ENCODE assay signal across 2 cellular contexts in the genomic region with DNA sequence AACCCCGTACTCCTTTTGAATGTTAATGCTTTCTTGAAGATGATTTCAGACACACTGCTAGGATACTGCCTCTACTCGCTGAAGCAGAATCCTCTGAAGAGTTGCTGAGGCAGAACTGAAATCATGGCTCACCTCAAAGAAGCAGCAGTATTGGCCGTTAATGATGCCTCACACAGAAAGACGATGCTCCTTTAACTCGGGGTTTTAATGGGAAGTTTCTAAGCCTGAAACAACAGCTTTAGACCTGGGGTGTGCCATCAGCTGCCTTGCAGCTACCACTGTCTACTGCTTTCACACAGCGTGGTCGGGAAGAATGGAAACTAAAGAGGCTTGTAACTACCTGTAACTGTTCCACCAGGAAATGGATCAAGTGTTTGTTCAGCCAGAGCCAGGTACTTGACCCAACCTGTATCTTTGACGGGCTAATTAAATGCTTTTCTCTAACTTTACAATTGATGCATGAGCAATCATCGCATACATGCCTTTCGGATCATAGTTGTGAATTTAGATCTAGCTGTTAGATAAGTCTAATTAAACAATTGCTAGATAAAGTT.
TF ChIP-seq lines count a peak whose summit lies in the region.

A gene (plus strand): TSS at position 86 of the 554 bp plus-strand sequence. CDS start 8,440 bp downstream, outside the sequence.

TF ChIP-seq in GM23338, 12 proteins besides CTCF, POLR2A, EP300 and RAD21 (continues in another document):
- TF ChIP-seq EZH2 (IDR thresholded peaks at IDR 0.05; ENCODE audit: low read depth, unreplicated experiment) (no peak), ZNF114 (CRISPR knock-in tag; IDR thresholded peaks at IDR 0.05) (no peak), NANOG (IDR thresholded peaks at IDR 0.05; ENCODE audit: borderline replicate concordance) (no peak), POLR2AphosphoS5 (IDR thresholded peaks at IDR 0.05; ENCODE audit: low read depth) (no peak), CREB1 (CRISPR knock-in tag; IDR thresholded peaks at IDR 0.05; ENCODE audit: low read depth) (no peak), EZH2phosphoT487 (IDR thresholded peaks at IDR 0.05; ENCODE audit: unreplicated experiment) (no peak), STAT1 (IDR thresholded peaks at IDR 0.05; ENCODE audit: unreplicated experiment) (no peak)
- TF ChIP-seq, protein P1, sequence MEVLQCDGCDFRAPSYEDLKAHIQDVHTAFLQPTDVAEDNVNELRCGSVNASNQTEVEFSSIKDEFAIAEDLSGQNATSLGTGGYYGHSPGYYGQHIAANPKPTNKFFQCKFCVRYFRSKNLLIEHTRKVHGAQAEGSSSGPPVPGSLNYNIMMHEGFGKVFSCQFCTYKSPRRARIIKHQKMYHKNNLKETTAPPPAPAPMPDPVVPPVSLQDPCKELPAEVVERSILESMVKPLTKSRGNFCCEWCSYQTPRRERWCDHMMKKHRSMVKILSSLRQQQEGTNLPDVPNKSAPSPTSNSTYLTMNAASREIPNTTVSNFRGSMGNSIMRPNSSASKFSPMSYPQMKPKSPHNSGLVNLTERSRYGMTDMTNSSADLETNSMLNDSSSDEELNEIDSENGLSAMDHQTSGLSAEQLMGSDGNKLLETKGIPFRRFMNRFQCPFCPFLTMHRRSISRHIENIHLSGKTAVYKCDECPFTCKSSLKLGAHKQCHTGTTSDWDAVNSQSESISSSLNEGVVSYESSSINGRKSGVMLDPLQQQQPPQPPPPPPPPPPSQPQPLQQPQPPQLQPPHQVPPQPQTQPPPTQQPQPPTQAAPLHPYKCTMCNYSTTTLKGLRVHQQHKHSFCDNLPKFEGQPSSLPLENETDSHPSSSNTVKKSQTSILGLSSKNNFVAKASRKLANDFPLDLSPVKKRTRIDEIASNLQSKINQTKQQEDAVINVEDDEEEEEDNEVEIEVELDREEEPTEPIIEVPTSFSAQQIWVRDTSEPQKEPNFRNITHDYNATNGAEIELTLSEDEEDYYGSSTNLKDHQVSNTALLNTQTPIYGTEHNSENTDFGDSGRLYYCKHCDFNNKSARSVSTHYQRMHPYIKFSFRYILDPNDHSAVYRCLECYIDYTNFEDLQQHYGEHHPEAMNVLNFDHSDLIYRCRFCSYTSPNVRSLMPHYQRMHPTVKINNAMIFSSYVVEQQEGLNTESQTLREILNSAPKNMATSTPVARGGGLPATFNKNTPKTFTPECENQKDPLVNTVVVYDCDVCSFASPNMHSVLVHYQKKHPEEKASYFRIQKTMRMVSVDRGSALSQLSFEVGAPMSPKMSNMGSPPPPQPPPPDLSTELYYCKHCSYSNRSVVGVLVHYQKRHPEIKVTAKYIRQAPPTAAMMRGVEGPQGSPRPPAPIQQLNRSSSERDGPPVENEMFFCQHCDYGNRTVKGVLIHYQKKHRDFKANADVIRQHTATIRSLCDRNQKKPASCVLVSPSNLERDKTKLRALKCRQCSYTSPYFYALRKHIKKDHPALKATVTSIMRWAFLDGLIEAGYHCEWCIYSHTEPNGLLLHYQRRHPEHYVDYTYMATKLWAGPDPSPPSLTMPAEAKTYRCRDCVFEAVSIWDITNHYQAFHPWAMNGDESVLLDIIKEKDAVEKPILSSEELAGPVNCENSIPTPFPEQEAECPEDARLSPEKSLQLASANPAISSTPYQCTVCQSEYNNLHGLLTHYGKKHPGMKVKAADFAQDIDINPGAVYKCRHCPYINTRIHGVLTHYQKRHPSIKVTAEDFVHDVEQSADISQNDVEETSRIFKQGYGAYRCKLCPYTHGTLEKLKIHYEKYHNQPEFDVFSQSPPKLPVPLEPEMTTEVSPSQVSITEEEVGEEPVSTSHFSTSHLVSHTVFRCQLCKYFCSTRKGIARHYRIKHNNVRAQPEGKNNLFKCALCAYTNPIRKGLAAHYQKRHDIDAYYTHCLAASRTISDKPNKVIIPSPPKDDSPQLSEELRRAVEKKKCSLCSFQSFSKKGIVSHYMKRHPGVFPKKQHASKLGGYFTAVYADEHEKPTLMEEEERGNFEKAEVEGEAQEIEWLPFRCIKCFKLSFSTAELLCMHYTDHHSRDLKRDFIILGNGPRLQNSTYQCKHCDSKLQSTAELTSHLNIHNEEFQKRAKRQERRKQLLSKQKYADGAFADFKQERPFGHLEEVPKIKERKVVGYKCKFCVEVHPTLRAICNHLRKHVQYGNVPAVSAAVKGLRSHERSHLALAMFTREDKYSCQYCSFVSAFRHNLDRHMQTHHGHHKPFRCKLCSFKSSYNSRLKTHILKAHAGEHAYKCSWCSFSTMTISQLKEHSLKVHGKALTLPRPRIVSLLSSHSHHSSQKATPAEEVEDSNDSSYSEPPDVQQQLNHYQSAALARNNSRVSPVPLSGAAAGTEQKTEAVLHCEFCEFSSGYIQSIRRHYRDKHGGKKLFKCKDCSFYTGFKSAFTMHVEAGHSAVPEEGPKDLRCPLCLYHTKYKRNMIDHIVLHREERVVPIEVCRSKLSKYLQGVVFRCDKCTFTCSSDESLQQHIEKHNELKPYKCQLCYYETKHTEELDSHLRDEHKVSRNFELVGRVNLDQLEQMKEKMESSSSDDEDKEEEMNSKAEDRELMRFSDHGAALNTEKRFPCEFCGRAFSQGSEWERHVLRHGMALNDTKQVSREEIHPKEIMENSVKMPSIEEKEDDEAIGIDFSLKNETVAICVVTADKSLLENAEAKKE (CRISPR knock-in tag; IDR thresholded peaks at IDR 0.05) = no peak
- TF ChIP-seq, protein P2, sequence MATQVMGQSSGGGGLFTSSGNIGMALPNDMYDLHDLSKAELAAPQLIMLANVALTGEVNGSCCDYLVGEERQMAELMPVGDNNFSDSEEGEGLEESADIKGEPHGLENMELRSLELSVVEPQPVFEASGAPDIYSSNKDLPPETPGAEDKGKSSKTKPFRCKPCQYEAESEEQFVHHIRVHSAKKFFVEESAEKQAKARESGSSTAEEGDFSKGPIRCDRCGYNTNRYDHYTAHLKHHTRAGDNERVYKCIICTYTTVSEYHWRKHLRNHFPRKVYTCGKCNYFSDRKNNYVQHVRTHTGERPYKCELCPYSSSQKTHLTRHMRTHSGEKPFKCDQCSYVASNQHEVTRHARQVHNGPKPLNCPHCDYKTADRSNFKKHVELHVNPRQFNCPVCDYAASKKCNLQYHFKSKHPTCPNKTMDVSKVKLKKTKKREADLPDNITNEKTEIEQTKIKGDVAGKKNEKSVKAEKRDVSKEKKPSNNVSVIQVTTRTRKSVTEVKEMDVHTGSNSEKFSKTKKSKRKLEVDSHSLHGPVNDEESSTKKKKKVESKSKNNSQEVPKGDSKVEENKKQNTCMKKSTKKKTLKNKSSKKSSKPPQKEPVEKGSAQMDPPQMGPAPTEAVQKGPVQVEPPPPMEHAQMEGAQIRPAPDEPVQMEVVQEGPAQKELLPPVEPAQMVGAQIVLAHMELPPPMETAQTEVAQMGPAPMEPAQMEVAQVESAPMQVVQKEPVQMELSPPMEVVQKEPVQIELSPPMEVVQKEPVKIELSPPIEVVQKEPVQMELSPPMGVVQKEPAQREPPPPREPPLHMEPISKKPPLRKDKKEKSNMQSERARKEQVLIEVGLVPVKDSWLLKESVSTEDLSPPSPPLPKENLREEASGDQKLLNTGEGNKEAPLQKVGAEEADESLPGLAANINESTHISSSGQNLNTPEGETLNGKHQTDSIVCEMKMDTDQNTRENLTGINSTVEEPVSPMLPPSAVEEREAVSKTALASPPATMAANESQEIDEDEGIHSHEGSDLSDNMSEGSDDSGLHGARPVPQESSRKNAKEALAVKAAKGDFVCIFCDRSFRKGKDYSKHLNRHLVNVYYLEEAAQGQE (IDR thresholded peaks at IDR 0.05; ENCODE audit: unreplicated experiment) = no peak

TF ChIP-seq in H1, 55 proteins besides CTCF, POLR2A, EP300 and RAD21:
- TF ChIP-seq, protein P3, sequence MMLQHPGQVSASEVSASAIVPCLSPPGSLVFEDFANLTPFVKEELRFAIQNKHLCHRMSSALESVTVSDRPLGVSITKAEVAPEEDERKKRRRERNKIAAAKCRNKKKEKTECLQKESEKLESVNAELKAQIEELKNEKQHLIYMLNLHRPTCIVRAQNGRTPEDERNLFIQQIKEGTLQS (IDR thresholded peaks at IDR 0.05; ENCODE audit: insufficient read depth, low read depth, low read length) = no peak
- TF ChIP-seq KDM4A (IDR thresholded peaks at IDR 0.05; ENCODE audit: low read depth, low read length, severe bottlenecking) (no peak), POLR2AphosphoS5 (IDR thresholded peaks at IDR 0.05; ENCODE audit: low read depth, low read length) (no peak), CHD1 (IDR thresholded peaks at IDR 0.05; ENCODE audit: low read depth, low read length) (no peak), BCL11A (IDR thresholded peaks at IDR 0.05; ENCODE audit: low read depth in 2 of 2, low read length in 2 of 2) (no peak)
- TF ChIP-seq, protein P4, sequence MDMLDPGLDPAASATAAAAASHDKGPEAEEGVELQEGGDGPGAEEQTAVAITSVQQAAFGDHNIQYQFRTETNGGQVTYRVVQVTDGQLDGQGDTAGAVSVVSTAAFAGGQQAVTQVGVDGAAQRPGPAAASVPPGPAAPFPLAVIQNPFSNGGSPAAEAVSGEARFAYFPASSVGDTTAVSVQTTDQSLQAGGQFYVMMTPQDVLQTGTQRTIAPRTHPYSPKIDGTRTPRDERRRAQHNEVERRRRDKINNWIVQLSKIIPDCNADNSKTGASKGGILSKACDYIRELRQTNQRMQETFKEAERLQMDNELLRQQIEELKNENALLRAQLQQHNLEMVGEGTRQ (IDR thresholded peaks at IDR 0.05; ENCODE audit: low read length) = no peak
